7 cellular contexts compared by ENCODE assay signal in genomic region chr17:1485748-1486376, GRCh38. TPM values are rescaled to one million over a fixed set of nuclear protein-coding genes. Genes with fewer than 3 reads are reported as not detected.
DNase-seq lines count a peak whose midpoint lies in the region; ATAC-seq lines count a peak whose summit lies in the region.

No MANE protein-coding gene starts in this region.

- no peaks in the 10 kb centered on the region for H3K27me3 Mint-ChIP-seq in IgD-negative memory B cell

- H3K9me3 ChIP-seq in mesenchymal stem cell (ENCODE audit: control insufficient read depth, low read length), result no peaks in the 10 kb centered on the region

- H3K4ac ChIP-seq in mesenchymal stem cell (ENCODE audit: low read depth in 1 of 2, low read length in 2 of 2), result peak overlapping the region; percentile 52 to 82

- H3K4me3 ChIP-seq in mesenchymal stem cell (ENCODE audit: insufficient read depth in 1 of 2, low read depth in 1 of 2, low read length in 2 of 2), result peak overlapping the region; percentile 69 to 75

- peak; percentile 32 for ATAC-seq in GM18909 (IDR thresholded peaks at IDR 0.05; ENCODE audit: poor library complexity, unreplicated experiment)
- no peak for ATAC-seq in HG02885 (IDR thresholded peaks at IDR 0.05; ENCODE audit: poor library complexity, unreplicated experiment)

- peak overlapping the region; percentile 78 to 92 for H3K18ac ChIP-seq in mesenchymal stem cell (ENCODE audit: low read depth in 1 of 2, low read length in 2 of 2)

- H3K14ac ChIP-seq in mesenchymal stem cell (ENCODE audit: low read length in 2 of 2), result no peak overlapping the region

- DNase-seq in activated CD4-positive, alpha-beta T cell treated with anti-CD3 and anti-CD28 coated beads, Interleukin-2, amount 50 U/mL, for 1 hour, result peak; percentile 67
- DNase-seq in ecto neural progenitor cell (ENCODE audit: low spot score) (peak; percentile 81), mesenchymal stem cell (peak; percentile 86)
- DNase-seq in stimulated activated naive CD4-positive, alpha-beta T cell (lab: John Stamatoyannopoulos, UW), result peak; percentile 40 to 66 (median 60)

- H2BK15ac ChIP-seq in mesenchymal stem cell (ENCODE audit: low read depth, poor library complexity, severe bottlenecking), result peak overlapping the region; percentile 98

- peak overlapping the region; percentile 86 for H3K9ac ChIP-seq in mesenchymal stem cell (ENCODE audit: low read length)

- H2AFZ ChIP-seq in mesenchymal stem cell (ENCODE audit: low read depth, low read length), result no peak overlapping the region

- peak overlapping the region in 1 of 2 experiments; percentile 34 for H3K23ac ChIP-seq in mesenchymal stem cell (ENCODE audit: low read length in 2 of 2)

- H2BK12ac ChIP-seq in mesenchymal stem cell (ENCODE audit: low read length in 2 of 2), result peak overlapping the region in 1 of 2 experiments; percentile 61

- H3K27ac Mint-ChIP-seq in IgD-negative memory B cell, result peak overlapping the region; percentile 87 to 99 (median 99)

- peaks cover 24% of the 10 kb centered on the region for H3K79me1 ChIP-seq in mesenchymal stem cell (replicated peaks; ENCODE audit: low read length, poor library complexity, severe bottlenecking)

- peak overlapping the region in 3 of 4 donors; percentile 86 to 97 (median 90) for H3K4me3 Mint-ChIP-seq in IgD-negative memory B cell

- H3K4me2 ChIP-seq in mesenchymal stem cell (ENCODE audit: low read length, poor library complexity, severe bottlenecking), result peak overlapping the region; percentile 57

- H3K27ac ChIP-seq in mesenchymal stem cell (ENCODE audit: low read length, poor library complexity, severe bottlenecking), result peak overlapping the region; percentile 16

- 5% methylated on average over 47 of the region's 80 CpGs for WGBS in mesenchymal stem cell

- H2BK120ac ChIP-seq in mesenchymal stem cell (ENCODE audit: low read depth, low read length), result peak overlapping the region; percentile 98

- H3K27me3 ChIP-seq in mesenchymal stem cell (ENCODE audit: control insufficient read depth in 1 of 2, insufficient read depth in 1 of 2, low read length in 2 of 2), result no peaks in the 10 kb centered on the region

- H3K4me1 ChIP-seq in mesenchymal stem cell (ENCODE audit: control insufficient read depth, insufficient read depth, low read depth, low read length), result peaks cover 47% of the 10 kb centered on the region

- peaks cover 2% of the 10 kb centered on the region for H3K36me3 Mint-ChIP-seq in IgD-negative memory B cell

- H3K4me1 Mint-ChIP-seq in IgD-negative memory B cell, result peaks cover 12 to 21% (median 14%) of the 10 kb centered on the region in 3 donors

- peaks cover 0 to 1% (median 0%) of the 10 kb centered on the region in 3 donors for H3K9me3 Mint-ChIP-seq in IgD-negative memory B cell

- H2BK5ac ChIP-seq in mesenchymal stem cell (ENCODE audit: low read depth, low read length, poor library complexity, severe bottlenecking), result peak overlapping the region; percentile 68

- peak overlapping the region; percentile 90 for H4K91ac ChIP-seq in mesenchymal stem cell (ENCODE audit: low read length)

- peak overlapping the region; percentile 79 for H2AK5ac ChIP-seq in mesenchymal stem cell (ENCODE audit: low read length, severe bottlenecking)

- H3K36me3 ChIP-seq in mesenchymal stem cell (ENCODE audit: control insufficient read depth in 1 of 2, insufficient read depth in 2 of 2, low read depth in 1 of 2, low read length in 2 of 2), result peaks cover 24 to 34% of the 10 kb centered on the region in 2 experiments

- H4K8ac ChIP-seq in mesenchymal stem cell (ENCODE audit: low read length), result peak overlapping the region; percentile 88

RNA-seq across cellular contexts. Expression of gene MYO1C, which starts 6.6 kb away (rescaled TPM):
- 29.6 TPM for polyA plus RNA-seq in IgD-negative memory B cell
- 112 TPM for polyA plus RNA-seq in mesenchymal stem cell (2013, experiment 1 of 2)
- polyA plus RNA-seq in mesenchymal stem cell (2013, experiment 2 of 2), result 111 TPM

RNA-seq across cellular contexts. Expression of gene CRK, which starts 29.8 kb away (rescaled TPM):
- polyA plus RNA-seq in IgD-negative memory B cell, result 28.3 TPM
- 51.6 TPM for polyA plus RNA-seq in mesenchymal stem cell (2013, experiment 1 of 2)
- 53.7 TPM for polyA plus RNA-seq in mesenchymal stem cell (2013, experiment 2 of 2)

RNA-seq across cellular contexts. Expression of gene INPP5K, which starts 30.6 kb away (rescaled TPM):
- polyA plus RNA-seq in IgD-negative memory B cell, result 51.7 TPM
- 18.7 TPM for polyA plus RNA-seq in mesenchymal stem cell (2013, experiment 1 of 2)
- polyA plus RNA-seq in mesenchymal stem cell (2013, experiment 2 of 2), result 20.5 TPM
